Comparison of ENCODE assay signal across 33 cellular contexts in the genomic region with DNA sequence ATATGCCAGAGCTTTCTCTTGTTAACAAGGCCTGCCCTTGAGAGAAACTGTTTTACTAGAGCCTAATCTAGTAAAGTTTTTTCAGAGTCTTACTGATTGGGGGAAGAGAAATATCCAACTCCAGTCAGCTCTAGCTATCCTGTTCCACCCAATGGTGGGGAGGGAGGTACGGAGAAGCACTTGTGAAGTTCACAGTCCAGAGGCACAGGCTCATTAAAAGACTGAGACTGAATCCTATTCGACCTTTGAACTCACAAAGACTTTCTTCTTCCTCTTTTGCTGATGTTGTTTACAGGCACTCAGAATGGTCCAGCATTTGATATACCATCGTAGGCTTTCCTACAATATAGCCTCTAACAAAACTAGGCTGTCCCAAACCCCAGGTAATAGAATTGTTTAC.
"Had no signal": no experiment of that assay in that cellular context is flagged by ENCODE, and none has a peak within 500 bp of the region (broad histone marks: within the 10 kb centered on the region; RNA-seq: fewer than 3 reads in every experiment).

No MANE protein-coding gene starts in this region.

- H3K27ac ChIP-seq: ascending aorta, cardiac muscle cell, Peyer's patch, RWPE1 had no signal

- FAIRE-seq: TTC549 had no signal

- H3K4me3 Mint-ChIP-seq: activated CD4-positive, alpha-beta T cell treated with anti-CD3 and anti-CD28 coated beads for 36 hours; activated CD4-positive, alpha-beta T cell treated with anti-CD3 and anti-CD28 coated beads, Interleukin-2, amount 10 ng/mL, durations not matched to agents 7 days and 5 days; activated CD8-positive, alpha-beta T cell treated with anti-CD3 and anti-CD28 coated beads, Interleukin-2, amount 10 ng/mL, durations not matched to agents 7 days and 5 days; activated naive CD4-positive, alpha-beta T cell treated with anti-CD3 and anti-CD28 coated beads, Interleukin-2, amount 50 U/mL, for 24 hours; activated naive CD8-positive, alpha-beta T cell treated with anti-CD3 and anti-CD28 coated beads, Interleukin-2, amount 10 ng/mL, durations not matched to agents 7 days and 5 days; activated T-cell treated with anti-CD3 and anti-CD28 coated beads, Interleukin-2, amount 50 U/mL, for 24 hours had no signal

- H3K4me1 ChIP-seq: ascending aorta, Peyer's patch had no signal

- H3K27me3 ChIP-seq: ascending aorta, cardiac muscle cell, MG63, Peyer's patch had no signal

- H3K4me1 Mint-ChIP-seq: activated CD4-positive, alpha-beta T cell treated with anti-CD3 and anti-CD28 coated beads for 36 hours; activated naive CD4-positive, alpha-beta T cell treated with anti-CD3 and anti-CD28 coated beads, Interleukin-2, amount 50 U/mL, for 24 hours had no signal

- H3K27me3 Mint-ChIP-seq: activated CD4-positive, alpha-beta T cell treated with anti-CD3 and anti-CD28 coated beads for 36 hours; activated CD4-positive, alpha-beta T cell treated with anti-CD3 and anti-CD28 coated beads, Interleukin-2, amount 10 ng/mL, durations not matched to agents 7 days and 5 days; activated naive CD4-positive, alpha-beta T cell treated with anti-CD3 and anti-CD28 coated beads, Interleukin-2, amount 50 U/mL, for 24 hours; activated T-cell treated with anti-CD3 and anti-CD28 coated beads, Interleukin-2, amount 50 U/mL, for 24 hours had no signal

- H3K27ac Mint-ChIP-seq: activated CD4-positive, alpha-beta T cell treated with anti-CD3 and anti-CD28 coated beads for 36 hours; activated CD4-positive, alpha-beta T cell treated with anti-CD3 and anti-CD28 coated beads, Interleukin-2, amount 10 ng/mL, durations not matched to agents 7 days and 5 days; activated CD8-positive, alpha-beta T cell treated with anti-CD3 and anti-CD28 coated beads, Interleukin-2, amount 10 ng/mL, durations not matched to agents 7 days and 5 days; activated naive CD4-positive, alpha-beta T cell treated with anti-CD3 and anti-CD28 coated beads, Interleukin-2, amount 50 U/mL, for 24 hours; activated naive CD8-positive, alpha-beta T cell treated with anti-CD3 and anti-CD28 coated beads, Interleukin-2, amount 10 ng/mL, durations not matched to agents 7 days and 5 days; activated T-cell treated with anti-CD3 and anti-CD28 coated beads, Interleukin-2, amount 50 U/mL, for 24 hours; activated T-helper 2 cell treated with anti-CD3 and anti-CD28 coated beads, Interferon-gamma antibody, Interleukin-2, Interleukin-4, amounts not matched to agents 10 μg/mL and 5 μg/mL and 100 μg/mL, durations not matched to agents 14 hours and 24 hours and 36 hours had no signal

- DNase-seq: activated CD4-positive, alpha-beta T cell treated with anti-CD3 and anti-CD28 coated beads for 36 hours; activated CD4-positive, alpha-beta T cell treated with anti-CD3 and anti-CD28 coated beads, Interleukin-2, amount 10 ng/mL, durations not matched to agents 7 days and 5 days; activated CD4-positive, alpha-beta T cell treated with anti-CD3 and anti-CD28 coated beads, Interleukin-2, amount 50 U/mL, for 48 hours; activated CD8-positive, alpha-beta T cell treated with anti-CD3 and anti-CD28 coated beads, Interleukin-2, amount 10 ng/mL, durations not matched to agents 7 days and 5 days; activated gamma-delta T cell; activated naive CD4-positive, alpha-beta T cell treated with Interleukin-2 at 50 U/mL for 16 hours; activated naive CD8-positive, alpha-beta T cell treated with anti-CD3 and anti-CD28 coated beads, Interleukin-2, amount 10 ng/mL, durations not matched to agents 7 days and 5 days; activated T-cell treated with anti-CD3 and anti-CD28 coated beads, Interleukin-2, amount 50 U/mL, for 24 hours; amygdala; Karpas-422; MG63; NCI-H1092; NCI-H1436 treated with DMSO at 0.1 percent for 48 hours; NCI-H1694 treated with DMSO at 0.1 percent for 48 hours; NCI-H2029; NCI-H345; NCI-H526; NCI-H748 treated with DMSO at 0.1 percent for 48 hours; NK-92 treated with Interleukin-12 subunit alpha and Interleukin-12 subunit beta, amount 100 ng/mL, for 24 hours; PC-3; Peyer's patch; SIG-M5; SW 1271; T-helper 1 cell; T-helper 2 cell; T1000 had no signal

- H3K36me3 ChIP-seq: ascending aorta, cardiac muscle cell, Peyer's patch had no signal

- H3K4me3 ChIP-seq: ascending aorta, cardiac muscle cell, MG63, Peyer's patch had no signal

- ATAC-seq: activated CD4-positive, alpha-beta T cell treated with anti-CD3 and anti-CD28 coated beads for 36 hours; activated CD8-positive, alpha-beta T cell treated with anti-CD3 and anti-CD28 coated beads, Interleukin-2, amount 10 ng/mL, durations not matched to agents 7 days and 5 days; PC-3; Right ventricle myocardium inferior had no signal
